In the genomic region with DNA sequence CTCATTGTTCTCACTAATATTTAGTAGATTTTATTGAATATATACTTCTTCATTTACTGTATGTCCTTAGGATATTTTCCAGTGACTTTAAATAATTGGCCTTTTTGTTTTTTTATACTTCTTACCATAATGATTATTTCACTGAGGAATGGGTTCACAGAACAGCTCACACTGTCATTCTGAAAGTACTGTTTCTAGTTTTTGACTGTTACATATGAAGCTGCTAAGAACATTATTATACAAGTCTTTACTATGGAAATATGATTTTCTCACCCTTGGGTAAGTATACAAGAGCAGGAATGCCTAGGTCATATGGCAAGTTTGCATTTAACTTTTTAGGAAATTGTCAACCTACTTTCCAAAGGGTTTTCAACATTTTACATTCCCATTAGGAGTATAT, we compare ENCODE assay signal across 5 cellular contexts.
"Had no signal": no experiment of that assay in that cellular context is flagged by ENCODE, and none has a peak within 500 bp of the region (broad histone marks: within the 10 kb centered on the region; RNA-seq: fewer than 3 reads in every experiment).

No MANE protein-coding gene starts in this region.

- DNase-seq: IMR-90, KBM-7, KG1 had no signal

- ATAC-seq: HepG2, K562 had no signal
